In genomic region chr14:57268161-57269067, GRCh38 we compare ENCODE assay signal across 1 cellular context.
TF ChIP-seq lines count a peak whose summit lies in the region.

Gene AP5M1 (plus strand): TSS chr14:57268971. CDS start chr14:57269315, 344 bp downstream.
Gene EXOC5 (minus strand): TSS chr14:57268905. CDS start chr14:57268648, 257 bp downstream.

TF ChIP-seq in HEK293, 187 proteins besides CTCF, POLR2A, EP300 and RAD21 (continued from another document):
- TF ChIP-seq TRIM28 (IDR thresholded peaks at IDR 0.05; ENCODE audit: borderline replicate concordance, low read length), result no peak
- TF ChIP-seq ZBTB6 (tag by site-specific recombination; IDR thresholded peaks at IDR 0.05), result no peak
- peak; percentile 75 for TF ChIP-seq ZXDB (tag by site-specific recombination; IDR thresholded peaks at IDR 0.05)
- TF ChIP-seq KLF8 (tag by site-specific recombination; IDR thresholded peaks at IDR 0.05), result peak; percentile 83
- peak; percentile 89 for TF ChIP-seq ZNF335 (tag by site-specific recombination; conservative IDR thresholded peaks at IDR 0.05)
- TF ChIP-seq ZNF18 (tag by site-specific recombination; IDR thresholded peaks at IDR 0.05), result no peak
- no peak for TF ChIP-seq ZNF529 (tag by site-specific recombination; IDR thresholded peaks at IDR 0.05; ENCODE audit: insufficient replicate concordance)
- peak; percentile 50 for TF ChIP-seq ZNF366 (tag by site-specific recombination; conservative IDR thresholded peaks at IDR 0.05)
- TF ChIP-seq KLF10 (tag by site-specific recombination; IDR thresholded peaks at IDR 0.05), result no peak
- peak; percentile 84 for TF ChIP-seq ZFHX2 (tag by site-specific recombination; conservative IDR thresholded peaks at IDR 0.05)
- TF ChIP-seq ZNF48 (tag by site-specific recombination; IDR thresholded peaks at IDR 0.05), result no peak
- no peak for TF ChIP-seq ZNF404 (tag by site-specific recombination; IDR thresholded peaks at IDR 0.05)
- TF ChIP-seq ZNF768 (tag by site-specific recombination; IDR thresholded peaks at IDR 0.05), result no peak
- no peak for TF ChIP-seq ZNF701 (tag by site-specific recombination; IDR thresholded peaks at IDR 0.05)
- TF ChIP-seq ZNF10 (tag by site-specific recombination; IDR thresholded peaks at IDR 0.05), result no peak
- TF ChIP-seq ZNF157 (tag by site-specific recombination; IDR thresholded peaks at IDR 0.05), result no peak
- TF ChIP-seq REST (tag by site-specific recombination; IDR thresholded peaks at IDR 0.05), result no peak
- TF ChIP-seq ZNF26 (tag by site-specific recombination; IDR thresholded peaks at IDR 0.05), result no peak
- no peak for TF ChIP-seq ZNF670 (tag by site-specific recombination; IDR thresholded peaks at IDR 0.05; ENCODE audit: low read depth)
- no peak for TF ChIP-seq ZNF146 (tag by site-specific recombination; IDR thresholded peaks at IDR 0.05)
- TF ChIP-seq ZNF830 (tag by site-specific recombination; IDR thresholded peaks at IDR 0.05; ENCODE audit: low read depth), result no peak
- no peak for TF ChIP-seq ZNF19 (tag by site-specific recombination; IDR thresholded peaks at IDR 0.05; ENCODE audit: low read depth)
- TF ChIP-seq ZNF239 (tag by site-specific recombination; IDR thresholded peaks at IDR 0.05), result no peak
- no peak for TF ChIP-seq ZNF280C (tag by site-specific recombination; IDR thresholded peaks at IDR 0.05)
- TF ChIP-seq SP2 (tag by site-specific recombination; IDR thresholded peaks at IDR 0.05), result peak; percentile 71
- no peak for TF ChIP-seq BCL11B (tag by site-specific recombination; IDR thresholded peaks at IDR 0.05; ENCODE audit: low read depth)
- no peak for TF ChIP-seq HOXC10 (CRISPR knock-in tag; IDR thresholded peaks at IDR 0.05)
- peak; percentile 84 for TF ChIP-seq KLF9 (tag by site-specific recombination; IDR thresholded peaks at IDR 0.05; ENCODE audit: low read depth)
- TF ChIP-seq ZFP3 (tag by site-specific recombination; IDR thresholded peaks at IDR 0.05; ENCODE audit: low read depth), result no peak
- TF ChIP-seq MYNN (tag by site-specific recombination; IDR thresholded peaks at IDR 0.05; ENCODE audit: borderline replicate concordance), result no peak
- peak; percentile 81; the same call in 1 of the 2 replicates for TF ChIP-seq ZNF501 (tag by site-specific recombination; IDR thresholded peaks at IDR 0.05)
- peak; percentile 63 for TF ChIP-seq SP3 (tag by site-specific recombination; IDR thresholded peaks at IDR 0.05)
- TF ChIP-seq ZNF560 (tag by site-specific recombination; IDR thresholded peaks at IDR 0.05; ENCODE audit: borderline replicate concordance), result no peak
- no peak for TF ChIP-seq ZNF791 (tag by site-specific recombination; IDR thresholded peaks at IDR 0.05)
- TF ChIP-seq ZEB2 (tag by site-specific recombination; IDR thresholded peaks at IDR 0.05), result peak; percentile 89
- peak; percentile 86 for TF ChIP-seq EGR2 (tag by site-specific recombination; IDR thresholded peaks at IDR 0.05; ENCODE audit: low read depth)
- no peak for TF ChIP-seq ZNF416 (tag by site-specific recombination; IDR thresholded peaks at IDR 0.05)
- no peak for TF ChIP-seq ZNF133 (tag by site-specific recombination; IDR thresholded peaks at IDR 0.05)
- TF ChIP-seq ZNF398 (tag by site-specific recombination; IDR thresholded peaks at IDR 0.05), result peak; percentile 78
- TF ChIP-seq ZNF350 (tag by site-specific recombination; IDR thresholded peaks at IDR 0.05), result no peak
- no peak for TF ChIP-seq TCF7L2 (IDR thresholded peaks at IDR 0.05; ENCODE audit: borderline replicate concordance, low read depth, low read length)
- TF ChIP-seq ZNF777 (tag by site-specific recombination; IDR thresholded peaks at IDR 0.05; ENCODE audit: borderline replicate concordance), result no peak
- 0 out of 2 replicates have a peak, but pooled peaks have one; percentile 42 for TF ChIP-seq ZNF423 (tag by site-specific recombination; IDR thresholded peaks at IDR 0.05)
- TF ChIP-seq ZSCAN16 (tag by site-specific recombination; IDR thresholded peaks at IDR 0.05), result no peak
- peak; percentile 59; the same call in 1 of the 2 replicates for TF ChIP-seq KLF16 (tag by site-specific recombination; IDR thresholded peaks at IDR 0.05)
- peak; percentile 42; the same call in 1 of the 2 replicates for TF ChIP-seq FEZF1 (tag by site-specific recombination; IDR thresholded peaks at IDR 0.05)
- TF ChIP-seq ZNF510 (tag by site-specific recombination; IDR thresholded peaks at IDR 0.05; ENCODE audit: insufficient replicate concordance), result no peak
- no peak for TF ChIP-seq ZNF266 (tag by site-specific recombination; IDR thresholded peaks at IDR 0.05; ENCODE audit: low read depth)
- TF ChIP-seq ZSCAN18 (tag by site-specific recombination; IDR thresholded peaks at IDR 0.05), result no peak
